9 cellular contexts compared by ENCODE assay signal in genomic region chr13:24921881-24922280, GRCh38.
DNase-seq lines count a peak whose midpoint lies in the region; ATAC-seq and TF ChIP-seq lines count a peak whose summit lies in the region.
"Had no signal": no experiment of that assay in that cellular context is flagged by ENCODE, and none has a peak within 500 bp of the region (broad histone marks: within the 10 kb centered on the region; RNA-seq: fewer than 3 reads in every experiment).

No MANE protein-coding gene starts in this region.

- H3K27me3 ChIP-seq in upper lobe of left lung: no peaks in the 10 kb centered on the region

- no peaks in the 10 kb centered on the region for H3K9me3 ChIP-seq in upper lobe of left lung

- H3K27ac ChIP-seq in upper lobe of left lung: peak overlapping the region in 2 of 4 donors; percentile 40 to 90

- no peaks in the 10 kb centered on the region for H3K36me3 Mint-ChIP-seq in activated naive CD4-positive, alpha-beta T cell treated with anti-CD3 and anti-CD28 coated beads, Interleukin-2, amount 50 U/mL, for 24 hours
- H3K36me3 Mint-ChIP-seq in memory B cell: no peaks in the 10 kb centered on the region

- 24 to 31% methylated on average over 5 of the region's 5 CpGs for WGBS in upper lobe of left lung, 2 donors

- TF ChIP-seq POLR2A in upper lobe of left lung (IDR thresholded peaks at IDR 0.05): no peak

- H3K4me3 ChIP-seq in astrocyte of the spinal cord (ENCODE audit: low read depth, low read length): peak overlapping the region; percentile 84
- peak overlapping the region in 3 of 4 donors; percentile 80 to 84 (median 82) for H3K4me3 ChIP-seq in upper lobe of left lung

- H3K4me1 Mint-ChIP-seq in activated naive CD4-positive, alpha-beta T cell treated with anti-CD3 and anti-CD28 coated beads, Interleukin-2, amount 50 U/mL, for 24 hours: peaks cover 20% of the 10 kb centered on the region
- H3K4me1 Mint-ChIP-seq in memory B cell: peaks cover 5% of the 10 kb centered on the region

- peak overlapping the region; percentile 98 for H3K4me3 Mint-ChIP-seq in activated naive CD4-positive, alpha-beta T cell treated with anti-CD3 and anti-CD28 coated beads, Interleukin-2, amount 50 U/mL, for 24 hours
- peak overlapping the region; percentile 90 for H3K4me3 Mint-ChIP-seq in memory B cell

- DNase-seq in activated naive CD4-positive, alpha-beta T cell treated with Interleukin-2 at 50 U/mL for 16 hours: no peak
- no peak for DNase-seq in astrocyte of the spinal cord (ENCODE audit: low read depth, low spot score)
- DNase-seq in memory B cell (ENCODE audit: low spot score in 2 of 2): no peak
- no peak for DNase-seq in upper lobe of left lung
- DNase-seq in COR-L47 (lab: John Stamatoyannopoulos, UW): no peak
- DNase-seq in SIG-M5 treated with dmso at 0.1 percent for 504 hours (lab: John Stamatoyannopoulos, UW; ENCODE audit: unreplicated experiment): no peak
- DNase-seq: KBM-7 had no signal

- H3K4me1 ChIP-seq in upper lobe of left lung: peaks cover 5 to 9% (median 7%) of the 10 kb centered on the region in 4 donors

- TF ChIP-seq CTCF in astrocyte of the spinal cord (IDR thresholded peaks at IDR 0.05; ENCODE audit: low read depth, low read length): no peak
- no peak for TF ChIP-seq CTCF in upper lobe of left lung (IDR thresholded peaks at IDR 0.05)

- ATAC-seq in memory B cell (ENCODE audit: low read depth) (no peak), upper lobe of left lung (ENCODE audit: low FRiP score in 2 of 2) (no peak), GM21619 (IDR thresholded peaks at IDR 0.05; ENCODE audit: unreplicated experiment) (no peak)

- no peaks in the 10 kb centered on the region for H3K27me3 Mint-ChIP-seq in activated naive CD4-positive, alpha-beta T cell treated with anti-CD3 and anti-CD28 coated beads, Interleukin-2, amount 50 U/mL, for 24 hours
- H3K27me3 Mint-ChIP-seq in memory B cell: no peaks in the 10 kb centered on the region

- no peak overlapping the region for H3K27ac Mint-ChIP-seq in activated naive CD4-positive, alpha-beta T cell treated with anti-CD3 and anti-CD28 coated beads, Interleukin-2, amount 50 U/mL, for 24 hours
- H3K27ac Mint-ChIP-seq in memory B cell: peak overlapping the region; percentile 99

- TF ChIP-seq EP300 in upper lobe of left lung (IDR thresholded peaks at IDR 0.05): no peak

- no peaks in the 10 kb centered on the region for H3K9me3 Mint-ChIP-seq in activated naive CD4-positive, alpha-beta T cell treated with anti-CD3 and anti-CD28 coated beads, Interleukin-2, amount 50 U/mL, for 24 hours
- no peaks in the 10 kb centered on the region for H3K9me3 Mint-ChIP-seq in memory B cell

- no peaks in the 10 kb centered on the region for H3K36me3 ChIP-seq in upper lobe of left lung

- in situ Hi-C loops in astrocyte of the spinal cord (cut with HindIII; ENCODE audit: low sequenced_read_pairs): no loop called here
